In the genomic region with DNA sequence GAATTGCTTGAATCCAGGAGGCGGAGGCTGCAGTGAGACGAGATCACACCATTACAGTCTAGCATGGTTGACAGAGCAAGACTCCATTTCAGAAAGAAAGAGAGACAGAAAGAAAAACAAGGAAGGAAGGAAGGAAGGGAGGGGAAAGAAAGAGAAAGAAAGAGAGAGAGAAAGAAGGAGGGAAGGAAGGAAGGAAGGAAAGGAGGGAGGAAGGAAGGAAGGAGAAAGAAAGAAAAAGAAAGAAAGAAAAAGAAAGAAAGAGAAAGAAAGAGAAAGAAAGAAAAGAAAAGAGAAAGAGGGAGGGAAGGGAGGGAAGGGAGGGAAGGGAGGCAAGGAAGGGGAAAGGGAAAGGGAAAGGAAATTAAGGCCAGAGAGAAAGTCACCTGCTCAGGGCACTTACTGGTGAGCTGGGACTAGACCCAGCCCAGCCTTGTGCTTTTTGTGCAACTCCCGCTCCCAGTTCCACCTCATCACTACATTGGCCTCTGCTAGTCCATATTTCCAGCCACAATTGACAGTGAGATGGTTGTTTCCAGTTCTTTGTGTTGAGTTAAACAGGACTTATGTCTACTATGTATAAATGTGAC, we compare ENCODE assay signal across 2 cellular contexts.
TF ChIP-seq lines count a peak whose summit lies in the region.

No MANE protein-coding gene starts in this region.

TF ChIP-seq in WTC11, 78 proteins besides CTCF, POLR2A, EP300 and RAD21 (continued from another document):
- TF ChIP-seq, protein P1, sequence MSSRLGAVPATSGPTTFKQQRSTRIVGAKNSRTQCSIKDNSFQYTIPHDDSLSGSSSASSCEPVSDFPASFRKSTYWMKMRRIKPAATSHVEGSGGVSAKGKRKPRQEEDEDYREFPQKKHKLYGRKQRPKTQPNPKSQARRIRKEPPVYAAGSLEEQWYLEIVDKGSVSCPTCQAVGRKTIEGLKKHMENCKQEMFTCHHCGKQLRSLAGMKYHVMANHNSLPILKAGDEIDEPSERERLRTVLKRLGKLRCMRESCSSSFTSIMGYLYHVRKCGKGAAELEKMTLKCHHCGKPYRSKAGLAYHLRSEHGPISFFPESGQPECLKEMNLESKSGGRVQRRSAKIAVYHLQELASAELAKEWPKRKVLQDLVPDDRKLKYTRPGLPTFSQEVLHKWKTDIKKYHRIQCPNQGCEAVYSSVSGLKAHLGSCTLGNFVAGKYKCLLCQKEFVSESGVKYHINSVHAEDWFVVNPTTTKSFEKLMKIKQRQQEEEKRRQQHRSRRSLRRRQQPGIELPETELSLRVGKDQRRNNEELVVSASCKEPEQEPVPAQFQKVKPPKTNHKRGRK (CRISPR knock-in tag; IDR thresholded peaks at IDR 0.05; ENCODE audit: borderline replicate concordance), result peak; percentile 98

TF ChIP-seq in liver, 16 proteins besides CTCF, POLR2A, EP300 and RAD21 (continued from another document):
- TF ChIP-seq, protein P2, sequence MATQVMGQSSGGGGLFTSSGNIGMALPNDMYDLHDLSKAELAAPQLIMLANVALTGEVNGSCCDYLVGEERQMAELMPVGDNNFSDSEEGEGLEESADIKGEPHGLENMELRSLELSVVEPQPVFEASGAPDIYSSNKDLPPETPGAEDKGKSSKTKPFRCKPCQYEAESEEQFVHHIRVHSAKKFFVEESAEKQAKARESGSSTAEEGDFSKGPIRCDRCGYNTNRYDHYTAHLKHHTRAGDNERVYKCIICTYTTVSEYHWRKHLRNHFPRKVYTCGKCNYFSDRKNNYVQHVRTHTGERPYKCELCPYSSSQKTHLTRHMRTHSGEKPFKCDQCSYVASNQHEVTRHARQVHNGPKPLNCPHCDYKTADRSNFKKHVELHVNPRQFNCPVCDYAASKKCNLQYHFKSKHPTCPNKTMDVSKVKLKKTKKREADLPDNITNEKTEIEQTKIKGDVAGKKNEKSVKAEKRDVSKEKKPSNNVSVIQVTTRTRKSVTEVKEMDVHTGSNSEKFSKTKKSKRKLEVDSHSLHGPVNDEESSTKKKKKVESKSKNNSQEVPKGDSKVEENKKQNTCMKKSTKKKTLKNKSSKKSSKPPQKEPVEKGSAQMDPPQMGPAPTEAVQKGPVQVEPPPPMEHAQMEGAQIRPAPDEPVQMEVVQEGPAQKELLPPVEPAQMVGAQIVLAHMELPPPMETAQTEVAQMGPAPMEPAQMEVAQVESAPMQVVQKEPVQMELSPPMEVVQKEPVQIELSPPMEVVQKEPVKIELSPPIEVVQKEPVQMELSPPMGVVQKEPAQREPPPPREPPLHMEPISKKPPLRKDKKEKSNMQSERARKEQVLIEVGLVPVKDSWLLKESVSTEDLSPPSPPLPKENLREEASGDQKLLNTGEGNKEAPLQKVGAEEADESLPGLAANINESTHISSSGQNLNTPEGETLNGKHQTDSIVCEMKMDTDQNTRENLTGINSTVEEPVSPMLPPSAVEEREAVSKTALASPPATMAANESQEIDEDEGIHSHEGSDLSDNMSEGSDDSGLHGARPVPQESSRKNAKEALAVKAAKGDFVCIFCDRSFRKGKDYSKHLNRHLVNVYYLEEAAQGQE (IDR thresholded peaks at IDR 0.05), result no peak
TF ChIP-seq in liver: peak in this region for 0.
